10 cellular contexts compared by ENCODE assay signal in the genomic region with DNA sequence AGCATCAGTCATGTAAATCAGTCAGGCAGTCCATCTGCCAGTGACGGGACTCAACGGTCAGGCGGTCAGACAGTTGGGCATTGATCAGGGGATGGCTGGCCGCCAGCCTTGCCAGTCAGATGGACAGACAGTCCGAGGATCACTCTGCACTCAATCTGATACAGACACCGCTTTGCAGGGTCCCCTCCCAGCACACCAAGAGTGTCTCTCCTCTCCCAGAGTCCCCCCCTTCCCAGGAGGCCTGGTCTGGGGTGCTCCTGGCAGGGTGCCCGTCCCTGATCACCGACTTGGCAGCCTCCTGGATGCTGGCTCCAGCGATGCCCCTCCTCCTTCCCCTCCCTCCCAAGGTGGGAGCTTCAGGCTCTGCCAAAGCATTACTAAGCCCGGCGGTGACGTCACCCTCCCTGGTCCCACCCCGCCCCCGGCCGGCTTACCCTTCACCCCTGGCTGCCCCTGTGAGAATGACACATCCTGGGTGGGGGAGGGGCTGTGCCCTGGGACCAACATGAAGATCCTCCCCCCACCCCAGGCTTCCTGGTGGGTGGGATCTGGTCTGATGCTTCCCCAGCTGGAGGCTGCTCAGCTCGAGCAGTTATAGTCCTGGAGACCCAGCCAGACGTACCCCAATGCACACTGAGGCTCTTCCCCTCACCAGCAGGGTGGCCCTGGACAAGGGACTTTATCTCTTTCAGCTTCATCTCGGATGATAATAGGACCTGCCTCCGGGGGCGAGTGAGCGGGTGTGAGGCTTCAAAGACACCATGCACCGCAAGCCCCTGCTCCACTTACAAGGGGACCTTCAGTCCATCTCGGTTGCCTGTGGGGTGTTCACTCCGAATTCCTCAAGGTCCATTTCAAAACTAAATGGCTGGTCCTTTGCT.
DNase-seq lines count a peak whose midpoint lies in the region; ATAC-seq and TF ChIP-seq lines count a peak whose summit lies in the region.
"Had no signal": no experiment of that assay in that cellular context is flagged by ENCODE, and none has a peak within 500 bp of the region (broad histone marks: within the 10 kb centered on the region; RNA-seq: fewer than 3 reads in every experiment).

No MANE protein-coding gene starts in this region.

- no peaks in the 10 kb centered on the region for H3K4me1 ChIP-seq in DND-41 (ENCODE audit: insufficient read depth, low read length)

- no peaks in the 10 kb centered on the region for H3K27me3 ChIP-seq in DND-41 (ENCODE audit: insufficient read depth, low read length, poor library complexity)

- no peak for TF ChIP-seq CTCF in DND-41 (IDR thresholded peaks at IDR 0.05; ENCODE audit: borderline replicate concordance, extremely low read depth, low read length, poor library complexity, severe bottlenecking)

- no peak overlapping the region for H2AFZ ChIP-seq in DND-41 (ENCODE audit: low read depth, low read length)

- no peaks in the 10 kb centered on the region for H3K79me2 ChIP-seq in DND-41 (ENCODE audit: insufficient read depth, low read length)

- H3K36me3 Mint-ChIP-seq in activated T-helper 2 cell treated with anti-CD3 and anti-CD28 coated beads, Interferon-gamma antibody, Interleukin-2, Interleukin-4, amounts not matched to agents 10 μg/mL and 5 μg/mL and 100 μg/mL, durations not matched to agents 14 hours and 24 hours and 36 hours (ENCODE audit: low read depth) = no peaks in the 10 kb centered on the region
- peaks cover 0 to 6% of the 10 kb centered on the region in 2 donors for H3K36me3 Mint-ChIP-seq in stimulated activated naive B cell treated with anti-CD40 and anti-IgM and Interleukin-4, amounts not matched to agents 10 μg/mL and 1 μg/mL and 100 μg/mL, for 72 hours

- intact Hi-C loops in activated T-helper 2 cell treated with anti-CD3 and anti-CD28 coated beads, Interferon-gamma antibody, Interleukin-2, Interleukin-4, amounts not matched to agents 10 μg/mL and 5 μg/mL and 100 μg/mL, durations not matched to agents 14 hours and 24 hours and 36 hours (cut with micrococcal nuclease) = no loop called here

- no peak overlapping the region for H3K4me3 Mint-ChIP-seq in activated T-helper 2 cell treated with anti-CD3 and anti-CD28 coated beads, Interferon-gamma antibody, Interleukin-2, Interleukin-4, amounts not matched to agents 10 μg/mL and 5 μg/mL and 100 μg/mL, durations not matched to agents 14 hours and 24 hours and 36 hours (ENCODE audit: low read depth)
- no peak overlapping the region for H3K4me3 Mint-ChIP-seq in stimulated activated naive B cell treated with anti-CD40 and anti-IgM and Interleukin-4, amounts not matched to agents 10 μg/mL and 1 μg/mL and 100 μg/mL, for 72 hours
- H3K4me3 Mint-ChIP-seq: dendritic cell treated with granulocyte-macrophage colony-stimulating factor and Interleukin-4, amounts not matched to agents 40 ng/mL and 50 ng/mL, for 4 days had no signal

- H3K4me1 Mint-ChIP-seq in activated T-helper 2 cell treated with anti-CD3 and anti-CD28 coated beads, Interferon-gamma antibody, Interleukin-2, Interleukin-4, amounts not matched to agents 10 μg/mL and 5 μg/mL and 100 μg/mL, durations not matched to agents 14 hours and 24 hours and 36 hours (ENCODE audit: low read depth) = peaks cover 2% of the 10 kb centered on the region
- peaks cover 2 to 13% of the 10 kb centered on the region in 2 donors for H3K4me1 Mint-ChIP-seq in stimulated activated naive B cell treated with anti-CD40 and anti-IgM and Interleukin-4, amounts not matched to agents 10 μg/mL and 1 μg/mL and 100 μg/mL, for 72 hours

- DNase-seq in DND-41 (peak; percentile 18), MV-4-11 (lab: John Stamatoyannopoulos, UW) (peak; percentile 6), hypothalamus (lab: John Stamatoyannopoulos, UW) (peak in 39 of 51 donors; percentile 36 to 96 (median 78)), NCI-H2107 treated with DMSO at 0.1 percent for 48 hours (lab: John Stamatoyannopoulos, UW; ENCODE audit: unreplicated experiment) (no peak)
- peak; percentile 4 for DNase-seq in activated T-helper 2 cell treated with anti-CD3 and anti-CD28 coated beads, Interferon-gamma antibody, Interleukin-2, Interleukin-4, amounts not matched to agents 10 μg/mL and 5 μg/mL and 100 μg/mL, durations not matched to agents 14 hours and 24 hours and 36 hours (ENCODE audit: low spot score)
- DNase-seq in stimulated activated naive B cell treated with anti-CD40 and anti-IgM and Interleukin-4, amounts not matched to agents 10 μg/mL and 1 μg/mL and 100 μg/mL, for 72 hours = peak; percentile 1

- H3K4me2 ChIP-seq in DND-41 (ENCODE audit: insufficient read depth, low read length) = no peak overlapping the region

- no peak overlapping the region for H3K27ac ChIP-seq in DND-41 (ENCODE audit: low read length)
- H3K27ac ChIP-seq: HL-60 had no signal

- no peaks in the 10 kb centered on the region for H4K20me1 ChIP-seq in DND-41 (ENCODE audit: insufficient read depth, low read length)

- no peaks in the 10 kb centered on the region for H3K36me3 ChIP-seq in DND-41 (ENCODE audit: insufficient read depth, low read length)

- H3K27ac Mint-ChIP-seq in activated T-helper 2 cell treated with anti-CD3 and anti-CD28 coated beads, Interferon-gamma antibody, Interleukin-2, Interleukin-4, amounts not matched to agents 10 μg/mL and 5 μg/mL and 100 μg/mL, durations not matched to agents 14 hours and 24 hours and 36 hours = no peak overlapping the region
- H3K27ac Mint-ChIP-seq in stimulated activated naive B cell treated with anti-CD40 and anti-IgM and Interleukin-4, amounts not matched to agents 10 μg/mL and 1 μg/mL and 100 μg/mL, for 72 hours = no peak overlapping the region
- H3K27ac Mint-ChIP-seq: dendritic cell treated with granulocyte-macrophage colony-stimulating factor and Interleukin-4, amounts not matched to agents 40 ng/mL and 50 ng/mL, for 4 days had no signal

- no peaks in the 10 kb centered on the region for H3K9me3 ChIP-seq in DND-41 (ENCODE audit: insufficient read depth, low read length, severe bottlenecking)

- H3K4me3 ChIP-seq in DND-41 (ENCODE audit: low read depth in 1 of 2, low read length in 2 of 2) = no peak overlapping the region

- no peak overlapping the region for H3K9ac ChIP-seq in DND-41 (ENCODE audit: low read depth, low read length)

- ATAC-seq in DND-41 (ENCODE audit: insufficient read depth, low read depth) (peak; percentile 17; the same call in 1 of the 3 replicates), HG03432 (IDR thresholded peaks at IDR 0.05; ENCODE audit: unreplicated experiment) (no peak), HG03159 (IDR thresholded peaks at IDR 0.05; ENCODE audit: unreplicated experiment) (no peak)
- no peak for ATAC-seq in stimulated activated naive B cell treated with anti-CD40 and anti-IgM and Interleukin-4, amounts not matched to agents 10 μg/mL and 1 μg/mL and 100 μg/mL, for 72 hours (replicated peaks)

- H3K9me3 Mint-ChIP-seq in activated T-helper 2 cell treated with anti-CD3 and anti-CD28 coated beads, Interferon-gamma antibody, Interleukin-2, Interleukin-4, amounts not matched to agents 10 μg/mL and 5 μg/mL and 100 μg/mL, durations not matched to agents 14 hours and 24 hours and 36 hours = no peaks in the 10 kb centered on the region
- no peaks in the 10 kb centered on the region for H3K9me3 Mint-ChIP-seq in stimulated activated naive B cell treated with anti-CD40 and anti-IgM and Interleukin-4, amounts not matched to agents 10 μg/mL and 1 μg/mL and 100 μg/mL, for 72 hours
- H3K9me3 Mint-ChIP-seq: dendritic cell treated with granulocyte-macrophage colony-stimulating factor and Interleukin-4, amounts not matched to agents 40 ng/mL and 50 ng/mL, for 4 days had no signal

- peaks cover 13% of the 10 kb centered on the region for H3K27me3 Mint-ChIP-seq in activated T-helper 2 cell treated with anti-CD3 and anti-CD28 coated beads, Interferon-gamma antibody, Interleukin-2, Interleukin-4, amounts not matched to agents 10 μg/mL and 5 μg/mL and 100 μg/mL, durations not matched to agents 14 hours and 24 hours and 36 hours (ENCODE audit: low read depth)
- peaks cover 18 to 38% of the 10 kb centered on the region in 2 donors for H3K27me3 Mint-ChIP-seq in stimulated activated naive B cell treated with anti-CD40 and anti-IgM and Interleukin-4, amounts not matched to agents 10 μg/mL and 1 μg/mL and 100 μg/mL, for 72 hours
